ENCODE assay signal across 1 cellular context in genomic region chr17:77087650-77088454, GRCh38.
TF ChIP-seq lines count a peak whose summit lies in the region.

No MANE protein-coding gene starts in this region.

TF ChIP-seq in K562, 482 proteins besides CTCF, POLR2A, EP300 and RAD21 (continued from another document and continues in another):
- TF ChIP-seq, protein P1, sequence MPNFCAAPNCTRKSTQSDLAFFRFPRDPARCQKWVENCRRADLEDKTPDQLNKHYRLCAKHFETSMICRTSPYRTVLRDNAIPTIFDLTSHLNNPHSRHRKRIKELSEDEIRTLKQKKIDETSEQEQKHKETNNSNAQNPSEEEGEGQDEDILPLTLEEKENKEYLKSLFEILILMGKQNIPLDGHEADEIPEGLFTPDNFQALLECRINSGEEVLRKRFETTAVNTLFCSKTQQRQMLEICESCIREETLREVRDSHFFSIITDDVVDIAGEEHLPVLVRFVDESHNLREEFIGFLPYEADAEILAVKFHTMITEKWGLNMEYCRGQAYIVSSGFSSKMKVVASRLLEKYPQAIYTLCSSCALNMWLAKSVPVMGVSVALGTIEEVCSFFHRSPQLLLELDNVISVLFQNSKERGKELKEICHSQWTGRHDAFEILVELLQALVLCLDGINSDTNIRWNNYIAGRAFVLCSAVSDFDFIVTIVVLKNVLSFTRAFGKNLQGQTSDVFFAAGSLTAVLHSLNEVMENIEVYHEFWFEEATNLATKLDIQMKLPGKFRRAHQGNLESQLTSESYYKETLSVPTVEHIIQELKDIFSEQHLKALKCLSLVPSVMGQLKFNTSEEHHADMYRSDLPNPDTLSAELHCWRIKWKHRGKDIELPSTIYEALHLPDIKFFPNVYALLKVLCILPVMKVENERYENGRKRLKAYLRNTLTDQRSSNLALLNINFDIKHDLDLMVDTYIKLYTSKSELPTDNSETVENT (CRISPR knock-in tag; IDR thresholded peaks at IDR 0.05), result no peak
- TF ChIP-seq NELFE (IDR thresholded peaks at IDR 0.05; ENCODE audit: insufficient read depth, insufficient read length) (no peak), MTF1 (CRISPR knock-in tag; IDR thresholded peaks at IDR 0.05; ENCODE audit: borderline replicate concordance) (0 out of 2 replicates have a peak, but pooled peaks have one; percentile 4), NR2C1 (IDR thresholded peaks at IDR 0.05) (no peak), NR2C1 (tag; IDR thresholded peaks at IDR 0.05) (peak; percentile 89), U2AF2 (optimal IDR thresholded peaks at IDR 0.05; ENCODE audit: low read depth, low read length) (no peak), IRF9 (tag; IDR thresholded peaks at IDR 0.05) (peak; percentile 90), ZNF311 (CRISPR knock-in tag; IDR thresholded peaks at IDR 0.05) (peak; percentile 96), MYC (IDR thresholded peaks at IDR 0.05; ENCODE audit: low read depth, low read length) (no peak), MYC (CRISPR knock-in tag; IDR thresholded peaks at IDR 0.05; ENCODE audit: borderline replicate concordance, low read depth) (no peak), CREB3 (tag; conservative IDR thresholded peaks at IDR 0.05; ENCODE audit: low read depth) (peak; percentile 97), GABPA (tag; conservative IDR thresholded peaks at IDR 0.05; ENCODE audit: low read depth) (0 out of 2 replicates have a peak, but pooled peaks have one; percentile 86), ZNF398 (CRISPR knock-in tag; IDR thresholded peaks at IDR 0.05) (peak; percentile 61; the same call in 1 of the 2 replicates), ZNF239 (CRISPR knock-in tag; IDR thresholded peaks at IDR 0.05) (peak; percentile 63), KLF6 (CRISPR knock-in tag; IDR thresholded peaks at IDR 0.05; ENCODE audit: borderline replicate concordance) (peak; percentile 89; the same call in 1 of the 2 replicates), KLF1 (tag; IDR thresholded peaks at IDR 0.05) (peak; percentile 49; the same call in 1 of the 2 replicates), GTF2E2 (tag; IDR thresholded peaks at IDR 0.05) (no peak), ZNF76 (CRISPR knock-in tag; IDR thresholded peaks at IDR 0.05; ENCODE audit: borderline replicate concordance) (peak; percentile 88), IFI16 (CRISPR knock-in tag; IDR thresholded peaks at IDR 0.05) (peak; percentile 83; the same call in 1 of the 2 replicates), SRF (CRISPR knock-in tag; IDR thresholded peaks at IDR 0.05) (peak in 1 of 2 experiments; percentile 39; a peak in 1 of 4 replicates), STAT5B (CRISPR knock-in tag; IDR thresholded peaks at IDR 0.05) (peak; percentile 63), ZNF766 (CRISPR knock-in tag; conservative IDR thresholded peaks at IDR 0.05) (peak; percentile 88), ZNF197 (CRISPR knock-in tag; IDR thresholded peaks at IDR 0.05; ENCODE audit: low read depth) (0 out of 2 replicates have a peak, but pooled peaks have one; percentile 60), HSF4 (CRISPR knock-in tag; IDR thresholded peaks at IDR 0.05; ENCODE audit: borderline replicate concordance) (peak; percentile 85; the same call in 1 of the 2 replicates), DDX20 (tag; IDR thresholded peaks at IDR 0.05; ENCODE audit: low read depth) (peak; percentile 89), ARHGAP35 (IDR thresholded peaks at IDR 0.05; ENCODE audit: partially characterized antibody) (no peak), PTTG1 (tag; IDR thresholded peaks at IDR 0.05; ENCODE audit: low read depth) (peak; percentile 93), ZNF668 (CRISPR knock-in tag; IDR thresholded peaks at IDR 0.05) (peak; percentile 90; the same call in 1 of the 2 replicates), CXXC5 (CRISPR knock-in tag; IDR thresholded peaks at IDR 0.05) (peak; percentile 75), ZFP1 (CRISPR knock-in tag; IDR thresholded peaks at IDR 0.05) (no peak), ZNF3 (CRISPR knock-in tag; IDR thresholded peaks at IDR 0.05) (0 out of 2 replicates have a peak, but pooled peaks have one; percentile 54), ETV1 (tag; conservative IDR thresholded peaks at IDR 0.05; ENCODE audit: low read depth) (peak; percentile 56; the same call in 1 of the 2 replicates), SMAD4 (CRISPR knock-in tag; conservative IDR thresholded peaks at IDR 0.05) (peak; percentile 95)
- TF ChIP-seq, protein P2, sequence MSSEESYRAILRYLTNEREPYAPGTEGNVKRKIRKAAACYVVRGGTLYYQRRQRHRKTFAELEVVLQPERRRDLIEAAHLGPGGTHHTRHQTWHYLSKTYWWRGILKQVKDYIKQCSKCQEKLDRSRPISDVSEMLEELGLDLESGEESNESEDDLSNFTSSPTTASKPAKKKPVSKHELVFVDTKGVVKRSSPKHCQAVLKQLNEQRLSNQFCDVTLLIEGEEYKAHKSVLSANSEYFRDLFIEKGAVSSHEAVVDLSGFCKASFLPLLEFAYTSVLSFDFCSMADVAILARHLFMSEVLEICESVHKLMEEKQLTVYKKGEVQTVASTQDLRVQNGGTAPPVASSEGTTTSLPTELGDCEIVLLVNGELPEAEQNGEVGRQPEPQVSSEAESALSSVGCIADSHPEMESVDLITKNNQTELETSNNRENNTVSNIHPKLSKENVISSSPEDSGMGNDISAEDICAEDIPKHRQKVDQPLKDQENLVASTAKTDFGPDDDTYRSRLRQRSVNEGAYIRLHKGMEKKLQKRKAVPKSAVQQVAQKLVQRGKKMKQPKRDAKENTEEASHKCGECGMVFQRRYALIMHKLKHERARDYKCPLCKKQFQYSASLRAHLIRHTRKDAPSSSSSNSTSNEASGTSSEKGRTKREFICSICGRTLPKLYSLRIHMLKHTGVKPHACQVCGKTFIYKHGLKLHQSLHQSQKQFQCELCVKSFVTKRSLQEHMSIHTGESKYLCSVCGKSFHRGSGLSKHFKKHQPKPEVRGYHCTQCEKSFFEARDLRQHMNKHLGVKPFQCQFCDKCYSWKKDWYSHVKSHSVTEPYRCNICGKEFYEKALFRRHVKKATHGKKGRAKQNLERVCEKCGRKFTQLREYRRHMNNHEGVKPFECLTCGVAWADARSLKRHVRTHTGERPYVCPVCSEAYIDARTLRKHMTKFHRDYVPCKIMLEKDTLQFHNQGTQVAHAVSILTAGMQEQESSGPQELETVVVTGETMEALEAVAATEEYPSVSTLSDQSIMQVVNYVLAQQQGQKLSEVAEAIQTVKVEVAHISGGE (CRISPR knock-in tag; IDR thresholded peaks at IDR 0.05), result peak in 1 of 3 experiments; percentile 15; a peak in 1 of 6 replicates
- TF ChIP-seq, protein P3, sequence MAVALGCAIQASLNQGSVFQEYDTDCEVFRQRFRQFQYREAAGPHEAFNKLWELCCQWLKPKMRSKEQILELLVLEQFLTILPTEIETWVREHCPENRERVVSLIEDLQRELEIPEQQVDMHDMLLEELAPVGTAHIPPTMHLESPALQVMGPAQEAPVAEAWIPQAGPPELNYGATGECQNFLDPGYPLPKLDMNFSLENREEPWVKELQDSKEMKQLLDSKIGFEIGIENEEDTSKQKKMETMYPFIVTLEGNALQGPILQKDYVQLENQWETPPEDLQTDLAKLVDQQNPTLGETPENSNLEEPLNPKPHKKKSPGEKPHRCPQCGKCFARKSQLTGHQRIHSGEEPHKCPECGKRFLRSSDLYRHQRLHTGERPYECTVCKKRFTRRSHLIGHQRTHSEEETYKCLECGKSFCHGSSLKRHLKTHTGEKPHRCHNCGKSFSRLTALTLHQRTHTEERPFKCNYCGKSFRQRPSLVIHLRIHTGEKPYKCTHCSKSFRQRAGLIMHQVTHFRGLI (CRISPR knock-in tag; IDR thresholded peaks at IDR 0.05), result peak; percentile 68; the same call in 1 of the 2 replicates
- TF ChIP-seq, protein P4, sequence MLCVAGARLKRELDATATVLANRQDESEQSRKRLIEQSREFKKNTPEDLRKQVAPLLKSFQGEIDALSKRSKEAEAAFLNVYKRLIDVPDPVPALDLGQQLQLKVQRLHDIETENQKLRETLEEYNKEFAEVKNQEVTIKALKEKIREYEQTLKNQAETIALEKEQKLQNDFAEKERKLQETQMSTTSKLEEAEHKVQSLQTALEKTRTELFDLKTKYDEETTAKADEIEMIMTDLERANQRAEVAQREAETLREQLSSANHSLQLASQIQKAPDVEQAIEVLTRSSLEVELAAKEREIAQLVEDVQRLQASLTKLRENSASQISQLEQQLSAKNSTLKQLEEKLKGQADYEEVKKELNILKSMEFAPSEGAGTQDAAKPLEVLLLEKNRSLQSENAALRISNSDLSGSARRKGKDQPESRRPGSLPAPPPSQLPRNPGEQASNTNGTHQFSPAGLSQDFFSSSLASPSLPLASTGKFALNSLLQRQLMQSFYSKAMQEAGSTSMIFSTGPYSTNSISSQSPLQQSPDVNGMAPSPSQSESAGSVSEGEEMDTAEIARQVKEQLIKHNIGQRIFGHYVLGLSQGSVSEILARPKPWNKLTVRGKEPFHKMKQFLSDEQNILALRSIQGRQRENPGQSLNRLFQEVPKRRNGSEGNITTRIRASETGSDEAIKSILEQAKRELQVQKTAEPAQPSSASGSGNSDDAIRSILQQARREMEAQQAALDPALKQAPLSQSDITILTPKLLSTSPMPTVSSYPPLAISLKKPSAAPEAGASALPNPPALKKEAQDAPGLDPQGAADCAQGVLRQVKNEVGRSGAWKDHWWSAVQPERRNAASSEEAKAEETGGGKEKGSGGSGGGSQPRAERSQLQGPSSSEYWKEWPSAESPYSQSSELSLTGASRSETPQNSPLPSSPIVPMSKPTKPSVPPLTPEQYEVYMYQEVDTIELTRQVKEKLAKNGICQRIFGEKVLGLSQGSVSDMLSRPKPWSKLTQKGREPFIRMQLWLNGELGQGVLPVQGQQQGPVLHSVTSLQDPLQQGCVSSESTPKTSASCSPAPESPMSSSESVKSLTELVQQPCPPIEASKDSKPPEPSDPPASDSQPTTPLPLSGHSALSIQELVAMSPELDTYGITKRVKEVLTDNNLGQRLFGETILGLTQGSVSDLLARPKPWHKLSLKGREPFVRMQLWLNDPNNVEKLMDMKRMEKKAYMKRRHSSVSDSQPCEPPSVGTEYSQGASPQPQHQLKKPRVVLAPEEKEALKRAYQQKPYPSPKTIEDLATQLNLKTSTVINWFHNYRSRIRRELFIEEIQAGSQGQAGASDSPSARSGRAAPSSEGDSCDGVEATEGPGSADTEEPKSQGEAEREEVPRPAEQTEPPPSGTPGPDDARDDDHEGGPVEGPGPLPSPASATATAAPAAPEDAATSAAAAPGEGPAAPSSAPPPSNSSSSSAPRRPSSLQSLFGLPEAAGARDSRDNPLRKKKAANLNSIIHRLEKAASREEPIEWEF (CRISPR knock-in tag; IDR thresholded peaks at IDR 0.05), result peak; percentile 73; the same call in 1 of the 2 replicates
- TF ChIP-seq, protein P5, sequence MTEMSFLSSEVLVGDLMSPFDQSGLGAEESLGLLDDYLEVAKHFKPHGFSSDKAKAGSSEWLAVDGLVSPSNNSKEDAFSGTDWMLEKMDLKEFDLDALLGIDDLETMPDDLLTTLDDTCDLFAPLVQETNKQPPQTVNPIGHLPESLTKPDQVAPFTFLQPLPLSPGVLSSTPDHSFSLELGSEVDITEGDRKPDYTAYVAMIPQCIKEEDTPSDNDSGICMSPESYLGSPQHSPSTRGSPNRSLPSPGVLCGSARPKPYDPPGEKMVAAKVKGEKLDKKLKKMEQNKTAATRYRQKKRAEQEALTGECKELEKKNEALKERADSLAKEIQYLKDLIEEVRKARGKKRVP (CRISPR knock-in tag; IDR thresholded peaks at IDR 0.05), result peak; percentile 68
- TF ChIP-seq, protein P6, sequence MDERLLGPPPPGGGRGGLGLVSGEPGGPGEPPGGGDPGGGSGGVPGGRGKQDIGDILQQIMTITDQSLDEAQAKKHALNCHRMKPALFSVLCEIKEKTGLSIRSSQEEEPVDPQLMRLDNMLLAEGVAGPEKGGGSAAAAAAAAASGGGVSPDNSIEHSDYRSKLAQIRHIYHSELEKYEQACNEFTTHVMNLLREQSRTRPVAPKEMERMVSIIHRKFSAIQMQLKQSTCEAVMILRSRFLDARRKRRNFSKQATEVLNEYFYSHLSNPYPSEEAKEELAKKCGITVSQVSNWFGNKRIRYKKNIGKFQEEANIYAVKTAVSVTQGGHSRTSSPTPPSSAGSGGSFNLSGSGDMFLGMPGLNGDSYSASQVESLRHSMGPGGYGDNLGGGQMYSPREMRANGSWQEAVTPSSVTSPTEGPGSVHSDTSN (CRISPR knock-in tag; IDR thresholded peaks at IDR 0.05; ENCODE audit: low read depth), result no peak
- TF ChIP-seq, protein P6 (tag; conservative IDR thresholded peaks at IDR 0.05; ENCODE audit: low read depth), result peak; percentile 40
- TF ChIP-seq, protein P7, sequence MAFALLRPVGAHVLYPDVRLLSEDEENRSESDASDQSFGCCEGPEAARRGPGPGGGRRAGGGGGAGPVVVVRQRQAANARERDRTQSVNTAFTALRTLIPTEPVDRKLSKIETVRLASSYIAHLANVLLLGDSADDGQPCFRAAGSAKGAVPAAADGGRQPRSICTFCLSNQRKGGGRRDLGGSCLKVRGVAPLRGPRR (CRISPR knock-in tag; IDR thresholded peaks at IDR 0.05), result peak; percentile 35; the same call in 1 of the 2 replicates
